ENCODE assay signal across 17 cellular contexts in genomic region chr16:86580063-86580797, GRCh38. TPM values are rescaled to one million over a fixed set of nuclear protein-coding genes. Genes with fewer than 3 reads are reported as not detected.
DNase-seq lines count a peak whose midpoint lies in the region; ATAC-seq and TF ChIP-seq lines count a peak whose summit lies in the region.
"Had no signal": no experiment of that assay in that cellular context is flagged by ENCODE, and none has a peak within 500 bp of the region (broad histone marks: within the 10 kb centered on the region; RNA-seq: fewer than 3 reads in every experiment).

No MANE protein-coding gene starts in this region.

- intact Hi-C loops in posterior vena cava (cut with DNase I) = loop anchor here (5.0 to 10.0 kb wide), 2 partner anchors 102 to 805 kb away; partner anchors contain the start of gene FBXO31 (in 1 of the 2)
- intact Hi-C loops in upper lobe of right lung (cut with DNase I) = no loop called here

- H3K9me3 ChIP-seq in SJSA1 (replicated peaks) = no peaks in the 10 kb centered on the region
- no peaks in the 10 kb centered on the region for H3K9me3 ChIP-seq in upper lobe of right lung
- H3K9me3 ChIP-seq: BE2C, uterus had no signal

- H3K36me3 ChIP-seq in SJSA1 (peaks cover 66% of the 10 kb centered on the region), upper lobe of right lung (no peaks in the 10 kb centered on the region)
- H3K36me3 ChIP-seq: BE2C, uterus had no signal

- H3K27ac ChIP-seq in SJSA1 (peak overlapping the region; percentile 86), upper lobe of right lung (no peak overlapping the region)

- peak overlapping the region; percentile 47 for H3K4me3 ChIP-seq in SJSA1
- H3K4me3 ChIP-seq in fibroblast of mammary gland (ENCODE audit: control insufficient read depth, low read depth, low read length) = peak overlapping the region; percentile 54
- no peak overlapping the region for H3K4me3 ChIP-seq in upper lobe of right lung
- H3K4me3 ChIP-seq: GM12878, uterus had no signal

- no peak for TF ChIP-seq CTCF in fibroblast of mammary gland (conservative IDR thresholded peaks at IDR 0.05; ENCODE audit: control insufficient read depth, insufficient read depth, low read depth, low read length)
- no peak for TF ChIP-seq CTCF in upper lobe of right lung (IDR thresholded peaks at IDR 0.05)

- DNase-seq in EL (peak; percentile 37), SJSA1 (ENCODE audit: low read depth in 1 of 2, low spot score in 2 of 2) (peak in 1 of 2 experiments; percentile 64), fibroblast of mammary gland (ENCODE audit: low read depth) (no peak), posterior vena cava (ENCODE audit: low spot score) (peak; percentile 75), NCI-H1417 (lab: John Stamatoyannopoulos, UW) (no peak), upper lobe of right lung (no peak), putamen (ENCODE audit: low spot score) (no peak)
- DNase-seq: activated CD8-positive, alpha-beta memory T cell treated with anti-CD3 and anti-CD28 coated beads for 24 hours; activated effector memory CD4-positive, alpha-beta T cell treated with anti-CD3 and anti-CD28 coated beads, Interleukin-2, amount 50 U/mL, for 16 hours; BE2C; DMS79 treated with DMSO at 0.1 percent for 48 hours; NCI-H1436 treated with DMSO at 0.1 percent for 48 hours; NCI-H510A treated with DMSO at 0.1 percent for 48 hours; RPMI8226; uterus had no signal

- H3K27me3 ChIP-seq in SJSA1 (replicated peaks) (no peaks in the 10 kb centered on the region), upper lobe of right lung (peaks cover 61% of the 10 kb centered on the region)

- peaks cover 67% of the 10 kb centered on the region for H3K4me1 ChIP-seq in SJSA1 (replicated peaks)
- peaks cover 11% of the 10 kb centered on the region for H3K4me1 ChIP-seq in upper lobe of right lung
- H3K4me1 ChIP-seq: BE2C, uterus had no signal

- ATAC-seq in upper lobe of right lung (no peak), HG02759 (IDR thresholded peaks at IDR 0.05; ENCODE audit: unreplicated experiment) (no peak)
- ATAC-seq: GM12878 had no signal

RNA-seq across cellular contexts. Expression of gene FOXL1, which starts 1.9 kb away (rescaled TPM):
- 39.4 and 43.2 TPM in 2 replicates for total RNA-seq in SJSA1 (2014; rRNA removed; shearing (Covaris generic))
- total RNA-seq in posterior vena cava = 1 to 10 TPM; 7.5 to 8.9 TPM
- total RNA-seq in upper lobe of right lung = 0.81 TPM
- total RNA-seq: GM12878 had no signal

RNA-seq across cellular contexts. Expression of gene FOXC2, which starts 13.6 kb away (rescaled TPM):
- 3.9 and 5.5 TPM in 2 replicates for total RNA-seq in SJSA1 (2014; rRNA removed; shearing (Covaris generic))
- total RNA-seq in posterior vena cava (10 to 100 TPM; 11.9 to 12.2 TPM), upper lobe of right lung (1.1 TPM)
- total RNA-seq: GM12878 had no signal

RNA-seq across cellular contexts. Expression of gene MTHFSD, which starts 25.2 kb away (rescaled TPM):
- total RNA-seq in SJSA1 (2014; rRNA removed; shearing (Covaris generic)) = 9.4 and 11.7 TPM in 2 replicates
- 10 to 100 TPM; 11.8 to 14.1 TPM for total RNA-seq in posterior vena cava
- 18.7 TPM for total RNA-seq in upper lobe of right lung

Comparison
In these comparisons a context has a peak if more than half of its experiments do, and no peak if none do; other contexts are left out.
1. DNase-seq: peak in EL (single experiment) and posterior vena cava (single experiment); none in fibroblast of mammary gland (single experiment), NCI-H1417 (0 of 3), upper lobe of right lung (single experiment) and putamen (single experiment).